In the genomic region with DNA sequence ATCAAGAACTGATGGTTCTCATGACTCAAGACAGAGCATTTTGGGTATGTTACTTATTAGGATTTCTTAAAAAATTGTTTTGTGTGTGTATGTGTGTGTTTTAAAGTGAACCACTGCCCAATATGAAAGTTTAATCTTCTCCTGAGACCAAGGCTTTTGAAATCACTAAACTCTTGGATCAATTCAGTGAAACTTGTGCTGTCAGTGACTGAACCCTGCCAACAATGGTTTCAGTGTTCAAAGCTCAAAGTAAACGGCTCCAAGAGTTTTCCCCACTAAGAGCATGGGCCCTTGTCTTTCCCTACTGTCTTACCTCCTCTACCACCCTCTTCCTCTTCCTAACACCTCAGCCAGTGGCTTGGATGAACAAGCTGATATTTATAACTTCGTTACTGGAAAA, we compare ENCODE assay signal across 2 cellular contexts.
TF ChIP-seq lines count a peak whose summit lies in the region.

No MANE protein-coding gene starts in this region.

TF ChIP-seq in WTC11, 78 proteins besides CTCF, POLR2A, EP300 and RAD21:
- TF ChIP-seq ZNF219 (CRISPR knock-in tag; IDR thresholded peaks at IDR 0.05; ENCODE audit: borderline replicate concordance): no peak
- no peak for TF ChIP-seq NR1H2 (CRISPR knock-in tag; IDR thresholded peaks at IDR 0.05)
- TF ChIP-seq ZNF423 (CRISPR knock-in tag; IDR thresholded peaks at IDR 0.05): no peak
- TF ChIP-seq, protein P1, sequence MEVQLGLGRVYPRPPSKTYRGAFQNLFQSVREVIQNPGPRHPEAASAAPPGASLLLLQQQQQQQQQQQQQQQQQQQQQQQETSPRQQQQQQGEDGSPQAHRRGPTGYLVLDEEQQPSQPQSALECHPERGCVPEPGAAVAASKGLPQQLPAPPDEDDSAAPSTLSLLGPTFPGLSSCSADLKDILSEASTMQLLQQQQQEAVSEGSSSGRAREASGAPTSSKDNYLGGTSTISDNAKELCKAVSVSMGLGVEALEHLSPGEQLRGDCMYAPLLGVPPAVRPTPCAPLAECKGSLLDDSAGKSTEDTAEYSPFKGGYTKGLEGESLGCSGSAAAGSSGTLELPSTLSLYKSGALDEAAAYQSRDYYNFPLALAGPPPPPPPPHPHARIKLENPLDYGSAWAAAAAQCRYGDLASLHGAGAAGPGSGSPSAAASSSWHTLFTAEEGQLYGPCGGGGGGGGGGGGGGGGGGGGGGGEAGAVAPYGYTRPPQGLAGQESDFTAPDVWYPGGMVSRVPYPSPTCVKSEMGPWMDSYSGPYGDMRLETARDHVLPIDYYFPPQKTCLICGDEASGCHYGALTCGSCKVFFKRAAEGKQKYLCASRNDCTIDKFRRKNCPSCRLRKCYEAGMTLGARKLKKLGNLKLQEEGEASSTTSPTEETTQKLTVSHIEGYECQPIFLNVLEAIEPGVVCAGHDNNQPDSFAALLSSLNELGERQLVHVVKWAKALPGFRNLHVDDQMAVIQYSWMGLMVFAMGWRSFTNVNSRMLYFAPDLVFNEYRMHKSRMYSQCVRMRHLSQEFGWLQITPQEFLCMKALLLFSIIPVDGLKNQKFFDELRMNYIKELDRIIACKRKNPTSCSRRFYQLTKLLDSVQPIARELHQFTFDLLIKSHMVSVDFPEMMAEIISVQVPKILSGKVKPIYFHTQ (CRISPR knock-in tag; IDR thresholded peaks at IDR 0.05): no peak
- no peak for TF ChIP-seq TP53 (CRISPR knock-in tag; IDR thresholded peaks at IDR 0.05)
- TF ChIP-seq ZSCAN18 (CRISPR knock-in tag; IDR thresholded peaks at IDR 0.05): no peak
- TF ChIP-seq ZNF425 (CRISPR knock-in tag; conservative IDR thresholded peaks at IDR 0.05): no peak
- TF ChIP-seq IRF1 (CRISPR knock-in tag; IDR thresholded peaks at IDR 0.05): no peak
- no peak for TF ChIP-seq E2F5 (CRISPR knock-in tag; IDR thresholded peaks at IDR 0.05)
- TF ChIP-seq ZNF396 (CRISPR knock-in tag; IDR thresholded peaks at IDR 0.05; ENCODE audit: borderline replicate concordance): no peak
- TF ChIP-seq JAZF1 (CRISPR knock-in tag; IDR thresholded peaks at IDR 0.05): no peak
- no peak for TF ChIP-seq IRF2 (CRISPR knock-in tag; IDR thresholded peaks at IDR 0.05; ENCODE audit: borderline replicate concordance, low read depth)
- TF ChIP-seq ATF1 (CRISPR knock-in tag; IDR thresholded peaks at IDR 0.05): no peak
- TF ChIP-seq, protein P2, sequence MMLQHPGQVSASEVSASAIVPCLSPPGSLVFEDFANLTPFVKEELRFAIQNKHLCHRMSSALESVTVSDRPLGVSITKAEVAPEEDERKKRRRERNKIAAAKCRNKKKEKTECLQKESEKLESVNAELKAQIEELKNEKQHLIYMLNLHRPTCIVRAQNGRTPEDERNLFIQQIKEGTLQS (CRISPR knock-in tag; conservative IDR thresholded peaks at IDR 0.05): no peak
- TF ChIP-seq MXD4 (CRISPR knock-in tag; IDR thresholded peaks at IDR 0.05; ENCODE audit: borderline replicate concordance): no peak
- no peak for TF ChIP-seq E2F1 (CRISPR knock-in tag; IDR thresholded peaks at IDR 0.05)

TF ChIP-seq in GM12891, 5 proteins besides CTCF, POLR2A, EP300 and RAD21:
- no peak for TF ChIP-seq POLR2AphosphoS5 (IDR thresholded peaks at IDR 0.05; ENCODE audit: low read depth, low read length)
- no peak for TF ChIP-seq POU2F2 (IDR thresholded peaks at IDR 0.05; ENCODE audit: low read depth, low read length)
- no peak for TF ChIP-seq TAF1 (IDR thresholded peaks at IDR 0.05; ENCODE audit: low read depth, low read length)
- TF ChIP-seq PAX5 (IDR thresholded peaks at IDR 0.05; ENCODE audit: insufficient read depth, low read length, severe bottlenecking): no peak
- TF ChIP-seq SPI1 (IDR thresholded peaks at IDR 0.05; ENCODE audit: low read depth, low read length): no peak
